In the genomic region with DNA sequence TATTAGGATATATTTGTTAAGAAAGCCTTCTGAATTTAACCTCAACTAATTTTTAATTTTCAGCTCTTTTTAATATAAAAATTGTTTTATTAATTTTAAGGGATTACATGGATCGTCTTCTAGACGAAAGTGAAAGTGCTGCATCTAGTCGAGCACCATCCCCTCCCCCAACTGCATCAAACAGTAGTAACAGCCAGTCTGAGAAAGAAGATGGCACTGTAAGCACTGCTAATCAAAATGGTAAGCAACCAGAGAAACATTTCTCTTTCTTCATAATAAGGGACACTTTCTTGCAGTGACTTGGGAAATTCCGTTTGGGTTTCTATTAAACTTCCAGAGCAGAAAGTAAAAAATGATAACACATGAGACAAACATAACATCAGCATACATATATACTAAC, we compare ENCODE assay signal across 8 cellular contexts. TPM values are rescaled to one million over a fixed set of nuclear protein-coding genes. Genes with fewer than 3 reads are reported as not detected.
A peak's percentile ranks its signal among the peaks of the same experiment; 100 is the strongest.
DNase-seq lines count a peak whose midpoint lies in the region; ATAC-seq and TF ChIP-seq lines count a peak whose summit lies in the region.

No MANE protein-coding gene starts in this region.

- H3K9me2 ChIP-seq in MM.1S (replicated peaks; ENCODE audit: insufficient read depth, low read length) = no peaks in the 10 kb centered on the region

- DNase-seq in MM.1S (peak; percentile 52), kidney tubule cell (ENCODE audit: low spot score) (peak; percentile 17), DMS 273 treated with DMSO at 0.1 percent for 48 hours (lab: John Stamatoyannopoulos, UW) (no peak)
- DNase-seq in activated T-helper 2 cell treated with anti-CD3 and anti-CD28 coated beads, Interferon-gamma antibody, Interleukin-2, Interleukin-4, amounts not matched to agents 10 μg/mL and 5 μg/mL and 100 μg/mL, durations not matched to agents 14 hours and 24 hours and 36 hours (ENCODE audit: low spot score) = peak; percentile 41

- no peak overlapping the region for H2AFZ ChIP-seq in MM.1S (ENCODE audit: low read length)

- TF ChIP-seq CTCF in MM.1S (IDR thresholded peaks at IDR 0.05; ENCODE audit: low read length) = no peak

- peaks cover 37% of the 10 kb centered on the region; the same call in 1 of the 2 replicates for H3K79me2 ChIP-seq in MM.1S (ENCODE audit: low read length)

- H3K9me3 Mint-ChIP-seq in activated T-helper 2 cell treated with anti-CD3 and anti-CD28 coated beads, Interferon-gamma antibody, Interleukin-2, Interleukin-4, amounts not matched to agents 10 μg/mL and 5 μg/mL and 100 μg/mL, durations not matched to agents 14 hours and 24 hours and 36 hours = no peaks in the 10 kb centered on the region

- H3K4me3 ChIP-seq in MM.1S (ENCODE audit: low read length) (no peak overlapping the region), stomach smooth muscle (ENCODE audit: low read length in 2 of 2) (peak overlapping the region; percentile 41 to 64)

- H3K27ac Mint-ChIP-seq in activated T-helper 2 cell treated with anti-CD3 and anti-CD28 coated beads, Interferon-gamma antibody, Interleukin-2, Interleukin-4, amounts not matched to agents 10 μg/mL and 5 μg/mL and 100 μg/mL, durations not matched to agents 14 hours and 24 hours and 36 hours = peak overlapping the region; percentile 69

- H3K36me3 ChIP-seq in MM.1S (replicated peaks; ENCODE audit: insufficient read depth, low read length) (peaks cover 21% of the 10 kb centered on the region), stomach smooth muscle (ENCODE audit: control insufficient read depth in 2 of 2, insufficient read depth in 2 of 2, low read length in 2 of 2) (peaks cover 3 to 14% of the 10 kb centered on the region in 2 donors)

- H3K9ac ChIP-seq in MM.1S (ENCODE audit: low read length) (no peak overlapping the region), stomach smooth muscle (ENCODE audit: low read length in 2 of 2) (peak overlapping the region in 1 of 2 donors; percentile 56)

- ATAC-seq in GM18858 (IDR thresholded peaks at IDR 0.05; ENCODE audit: unreplicated experiment) (no peak), GM21825 (IDR thresholded peaks at IDR 0.05; ENCODE audit: unreplicated experiment) (no peak), GM19023 (IDR thresholded peaks at IDR 0.05; ENCODE audit: unreplicated experiment) (no peak)

- H4K20me1 ChIP-seq in MM.1S (ENCODE audit: insufficient read depth, low read length) = no peaks in the 10 kb centered on the region

- H3K4me1 ChIP-seq in MM.1S (ENCODE audit: low read length) (peaks cover 26% of the 10 kb centered on the region), stomach smooth muscle (ENCODE audit: control insufficient read depth, insufficient read depth, low read length) (no peaks in the 10 kb centered on the region)

- no peak overlapping the region; the same call in 1 of the 2 replicates for H3K27ac ChIP-seq in MM.1S (ENCODE audit: low read length)
- H3K27ac ChIP-seq in stomach smooth muscle (ENCODE audit: low read length) = no peak overlapping the region

- peak overlapping the region; percentile 45; the same call in 1 of the 2 replicates for H3K4me2 ChIP-seq in MM.1S (ENCODE audit: low read depth, low read length)

- H3K4me3 Mint-ChIP-seq in activated T-helper 2 cell treated with anti-CD3 and anti-CD28 coated beads, Interferon-gamma antibody, Interleukin-2, Interleukin-4, amounts not matched to agents 10 μg/mL and 5 μg/mL and 100 μg/mL, durations not matched to agents 14 hours and 24 hours and 36 hours (ENCODE audit: low read depth) = peak overlapping the region; percentile 69

- H3K27me3 Mint-ChIP-seq in activated T-helper 2 cell treated with anti-CD3 and anti-CD28 coated beads, Interferon-gamma antibody, Interleukin-2, Interleukin-4, amounts not matched to agents 10 μg/mL and 5 μg/mL and 100 μg/mL, durations not matched to agents 14 hours and 24 hours and 36 hours (ENCODE audit: low read depth) = no peaks in the 10 kb centered on the region

- H3K4me1 Mint-ChIP-seq in activated T-helper 2 cell treated with anti-CD3 and anti-CD28 coated beads, Interferon-gamma antibody, Interleukin-2, Interleukin-4, amounts not matched to agents 10 μg/mL and 5 μg/mL and 100 μg/mL, durations not matched to agents 14 hours and 24 hours and 36 hours (ENCODE audit: low read depth) = peaks cover 27% of the 10 kb centered on the region

- H3F3A ChIP-seq in MM.1S (ENCODE audit: insufficient read depth, low read length) = peaks cover 31% of the 10 kb centered on the region

- H3K9me3 ChIP-seq in MM.1S (replicated peaks; ENCODE audit: insufficient read depth, low read length) = no peaks in the 10 kb centered on the region
- no peaks in the 10 kb centered on the region for H3K9me3 ChIP-seq in stomach smooth muscle (ENCODE audit: control insufficient read depth in 2 of 2, low read length in 2 of 2)

- H3K36me3 Mint-ChIP-seq in activated T-helper 2 cell treated with anti-CD3 and anti-CD28 coated beads, Interferon-gamma antibody, Interleukin-2, Interleukin-4, amounts not matched to agents 10 μg/mL and 5 μg/mL and 100 μg/mL, durations not matched to agents 14 hours and 24 hours and 36 hours (ENCODE audit: low read depth) = peaks cover 61% of the 10 kb centered on the region

- H3K27me3 ChIP-seq in MM.1S (replicated peaks; ENCODE audit: insufficient read depth, low read length) = no peaks in the 10 kb centered on the region
- H3K27me3 ChIP-seq in stomach smooth muscle (ENCODE audit: control insufficient read depth in 1 of 2, insufficient read depth in 2 of 2, low read length in 2 of 2) = no peaks in the 10 kb centered on the region

- intact Hi-C loops in activated T-helper 2 cell treated with anti-CD3 and anti-CD28 coated beads, Interferon-gamma antibody, Interleukin-2, Interleukin-4, amounts not matched to agents 10 μg/mL and 5 μg/mL and 100 μg/mL, durations not matched to agents 14 hours and 24 hours and 36 hours (cut with micrococcal nuclease) = loop anchor here (2.0 to 10.0 kb wide), 4 partner anchors 19 to 353 kb away; no protein-coding TSS in a partner anchor

RNA-seq across cellular contexts. Expression of a gene that starts 56.9 kb away (rescaled TPM):
- total RNA-seq in activated T-helper 2 cell treated with anti-CD3 and anti-CD28 coated beads, Interferon-gamma antibody, Interleukin-2, Interleukin-4, amounts not matched to agents 10 μg/mL and 5 μg/mL and 100 μg/mL, durations not matched to agents 14 hours and 24 hours and 36 hours = 44.5 and 45.1 TPM in 2 replicates

RNA-seq across cellular contexts. Expression of a gene that starts 57.0 kb away (rescaled TPM):
- total RNA-seq in activated T-helper 2 cell treated with anti-CD3 and anti-CD28 coated beads, Interferon-gamma antibody, Interleukin-2, Interleukin-4, amounts not matched to agents 10 μg/mL and 5 μg/mL and 100 μg/mL, durations not matched to agents 14 hours and 24 hours and 36 hours = 0.90 and 1.7 TPM in 2 replicates
